In the genomic region with DNA sequence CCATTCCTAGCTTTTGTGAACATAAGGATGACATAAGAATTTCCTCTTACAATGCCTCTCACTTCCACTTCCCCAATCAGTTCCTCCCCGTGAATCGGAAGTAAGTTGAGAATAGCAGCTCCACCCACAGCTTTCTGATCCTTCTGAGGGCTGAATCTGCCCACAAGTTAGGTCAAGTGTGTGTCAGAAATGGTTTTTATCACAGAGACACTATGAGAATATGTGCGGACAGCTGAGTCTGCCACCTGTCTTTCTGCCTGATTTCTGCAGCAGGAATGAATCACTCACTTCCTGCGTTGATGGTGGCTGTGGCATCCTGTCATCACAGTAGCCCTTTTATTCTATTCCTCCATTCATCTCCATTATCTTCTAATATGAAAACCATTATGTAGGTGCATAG, we compare ENCODE assay signal across 8 cellular contexts.
DNase-seq lines count a peak whose midpoint lies in the region; ATAC-seq and TF ChIP-seq lines count a peak whose summit lies in the region.

No MANE protein-coding gene starts in this region.

- CTCF ChIA-PET in MCF 10A (lab: Yijun Ruan, JAX) (interaction anchor here (0.5 to 7.2 kb wide), 56 partner anchors 10 to 1220 kb away, joined by 3 to 92 read pairs (median 5); a partner anchor contains a TSS), HCT116 (lab: Charles Lee) (interaction anchor here (1.0 to 1.3 kb wide), 4 partner anchors 8 to 13 kb away, joined by 3 to 5 read pairs (median 4); no protein-coding TSS in a partner anchor)

- H3K4me1 Mint-ChIP-seq in MCF 10A (ENCODE audit: insufficient read depth, unreplicated experiment), result peaks cover 17% of the 10 kb centered on the region
- H3K4me1 Mint-ChIP-seq in activated naive CD8-positive, alpha-beta T cell treated with anti-CD3 and anti-CD28 coated beads for 36 hours, result peaks cover 25% of the 10 kb centered on the region
- H3K4me1 Mint-ChIP-seq in memory B cell, result peaks cover 47% of the 10 kb centered on the region

- peak overlapping the region; percentile 9 for H3K4me3 Mint-ChIP-seq in MCF 10A (ENCODE audit: unreplicated experiment)
- no peak overlapping the region for H3K4me3 Mint-ChIP-seq in activated naive CD8-positive, alpha-beta T cell treated with anti-CD3 and anti-CD28 coated beads for 36 hours
- H3K4me3 Mint-ChIP-seq in memory B cell, result peak overlapping the region; percentile 39

- ATAC-seq in HCT116, result peak; percentile 92
- peak; percentile 94 for ATAC-seq in memory B cell (ENCODE audit: low read depth)

- H3K4me2 ChIP-seq in HCT116 (ENCODE audit: low read length) (peak overlapping the region; percentile 72), MM.1S (ENCODE audit: low read depth, low read length) (peak overlapping the region; percentile 71)

- WGBS in adrenal gland, 4 donors, result 55 to 69% (median 67%) methylated on average over 4 of the region's 4 CpGs

- H3K4me1 ChIP-seq in breast epithelium (no peaks in the 10 kb centered on the region), HCT116 (ENCODE audit: control insufficient read depth in 1 of 2, insufficient read depth in 2 of 2, low read length in 2 of 2) (peaks cover 6 to 14% of the 10 kb centered on the region in 2 experiments), MM.1S (ENCODE audit: low read length) (peaks cover 18% of the 10 kb centered on the region), adrenal gland (replicated peaks in 1 of 2) (no peaks in the 10 kb centered on the region)

- TF ChIP-seq POLR2A in breast epithelium (IDR thresholded peaks at IDR 0.05) (no peak), HCT116 (IDR thresholded peaks at IDR 0.05; ENCODE audit: borderline replicate concordance, extremely low read depth, insufficient read depth, insufficient read length) (no peak), adrenal gland (IDR thresholded peaks at IDR 0.05) (no peak)

- H3K27me3 ChIP-seq in breast epithelium, result no peaks in the 10 kb centered on the region
- H3K27me3 ChIP-seq in HCT116 (ENCODE audit: insufficient read depth, low read length), result no peaks in the 10 kb centered on the region
- no peaks in the 10 kb centered on the region for H3K27me3 ChIP-seq in MM.1S (replicated peaks; ENCODE audit: insufficient read depth, low read length)
- no peaks in the 10 kb centered on the region for H3K27me3 ChIP-seq in adrenal gland

- POLR2A ChIA-PET in MCF 10A (lab: Yijun Ruan, JAX), result interaction anchor here (0.6 to 4.4 kb wide), 18 partner anchors 9 to 171 kb away, joined by 3 to 24 read pairs (median 4); no protein-coding TSS in a partner anchor
- POLR2A ChIA-PET in HCT116 (lab: Charles Lee), result no interaction called here

- no peaks in the 10 kb centered on the region for H3K9me3 Mint-ChIP-seq in MCF 10A (ENCODE audit: unreplicated experiment)
- H3K9me3 Mint-ChIP-seq in activated naive CD8-positive, alpha-beta T cell treated with anti-CD3 and anti-CD28 coated beads for 36 hours, result no peaks in the 10 kb centered on the region
- no peaks in the 10 kb centered on the region for H3K9me3 Mint-ChIP-seq in memory B cell

- no peak overlapping the region for H3K27ac ChIP-seq in breast epithelium
- no peak overlapping the region for H3K27ac ChIP-seq in HCT116 (ENCODE audit: low read depth, low read length)
- H3K27ac ChIP-seq in MM.1S (ENCODE audit: low read length), result peak overlapping the region; percentile 44; the same call in 1 of the 2 replicates
- no peak overlapping the region for H3K27ac ChIP-seq in adrenal gland

- H4K20me1 ChIP-seq in HCT116 (ENCODE audit: insufficient read depth) (no peaks in the 10 kb centered on the region), MM.1S (ENCODE audit: insufficient read depth, low read length) (no peaks in the 10 kb centered on the region)

- DNase-seq in MCF 10A (ENCODE audit: unreplicated experiment) (peak; percentile 72), breast epithelium (ENCODE audit: low spot score in 2 of 2) (no peak), HCT116 (ENCODE audit: low read depth, low spot score) (peak; percentile 33), MM.1S (peak; percentile 89), memory B cell (ENCODE audit: low spot score in 2 of 2) (peak in 1 of 2 donors; percentile 31), adrenal gland (no peak), DMS 273 (lab: John Stamatoyannopoulos, UW; ENCODE audit: unreplicated experiment) (no peak)
- peak; percentile 53 for DNase-seq in activated naive CD8-positive, alpha-beta T cell treated with anti-CD3 and anti-CD28 coated beads for 36 hours

- peak; percentile 46 for TF ChIP-seq CTCF in MCF 10A (IDR thresholded peaks at IDR 0.05; ENCODE audit: unreplicated experiment)
- no peak for TF ChIP-seq CTCF in breast epithelium (IDR thresholded peaks at IDR 0.05)
- TF ChIP-seq CTCF in HCT116 (IDR thresholded peaks at IDR 0.05 in 2 of 3, conservative IDR thresholded peaks at IDR 0.05 in 1 of 3; ENCODE audit: borderline replicate concordance in 1 of 3, insufficient read depth in 1 of 3, low read depth in 2 of 3, low read length in 2 of 3), result peak; percentile 30 to 60 (median 55); a peak in 5 of 6 replicates
- peak; percentile 64 for TF ChIP-seq CTCF in MM.1S (IDR thresholded peaks at IDR 0.05; ENCODE audit: low read length)
- peak in 2 of 6 experiments; percentile 23 to 27 for TF ChIP-seq CTCF in adrenal gland (IDR thresholded peaks at IDR 0.05)

- intact Hi-C loops in MCF 10A (cut with micrococcal nuclease), result loop anchor here (1.0 kb wide), 3 partner anchors 43 to 140 kb away; no protein-coding TSS in a partner anchor
- intact Hi-C loops in breast epithelium (cut with DNase I; ENCODE audit: low total_unique reads), result no loop called here
- intact Hi-C loops in HCT116 (cut with micrococcal nuclease), result no loop called here
- intact Hi-C loops in adrenal gland (cut with DNase I), result no loop called here

- RAD21 ChIA-PET in HCT116 (lab: Charles Lee; ENCODE audit: low non-redundant PET in 1 of 2, low total read pairs in 2 of 2, uncharacterized antibody in 2 of 2, unreplicated experiment in 2 of 2), result no interaction called here

- H3K9ac ChIP-seq in HCT116 (ENCODE audit: low read length) (no peak overlapping the region), MM.1S (ENCODE audit: low read length) (no peak overlapping the region)

- H3K79me2 ChIP-seq in HCT116 (ENCODE audit: insufficient read depth, low read length), result no peaks in the 10 kb centered on the region
- no peaks in the 10 kb centered on the region for H3K79me2 ChIP-seq in MM.1S (ENCODE audit: low read length)

- peak overlapping the region; percentile 91 for H2AFZ ChIP-seq in HCT116 (ENCODE audit: low read depth, low read length, poor library complexity, severe bottlenecking)
- H2AFZ ChIP-seq in MM.1S (ENCODE audit: low read length), result no peak overlapping the region

- H3K4me3 ChIP-seq in breast epithelium (no peak overlapping the region), HCT116 (replicated peaks in 1 of 2; ENCODE audit: low read depth in 1 of 2, low read length in 2 of 2) (peak overlapping the region in 1 of 2 experiments; percentile 30; a peak in 2 of 4 replicates), MM.1S (ENCODE audit: low read length) (0 out of 2 replicates have a peak overlapping the region, but pooled peaks have one; percentile 9), adrenal gland (no peak overlapping the region)

- H3K36me3 ChIP-seq in breast epithelium (no peaks in the 10 kb centered on the region), HCT116 (ENCODE audit: control insufficient read depth in 1 of 2, insufficient read depth in 2 of 2, low read length in 2 of 2) (no peaks in the 10 kb centered on the region), MM.1S (replicated peaks; ENCODE audit: insufficient read depth, low read length) (no peaks in the 10 kb centered on the region), adrenal gland (replicated peaks in 1 of 2) (no peaks in the 10 kb centered on the region)

- H3K9me3 ChIP-seq in breast epithelium, result no peaks in the 10 kb centered on the region
- H3K9me3 ChIP-seq in HCT116 (ENCODE audit: control insufficient read depth in 1 of 2, insufficient read depth in 1 of 2, low read depth in 1 of 2, low read length in 2 of 2), result no peaks in the 10 kb centered on the region
- no peaks in the 10 kb centered on the region for H3K9me3 ChIP-seq in MM.1S (replicated peaks; ENCODE audit: insufficient read depth, low read length)
- no peaks in the 10 kb centered on the region for H3K9me3 ChIP-seq in adrenal gland (replicated peaks in 1 of 3)

- H3F3A ChIP-seq in MM.1S (ENCODE audit: insufficient read depth, low read length), result peaks cover 18% of the 10 kb centered on the region

- no TSS peak for BruUV-seq in MCF 10A (replicated peaks; lab: Mats Ljungman, UMichigan)
- no TSS peak for BruUV-seq in HCT116 (replicated peaks; lab: Mats Ljungman, UMichigan)

- no peaks in the 10 kb centered on the region for H3K36me3 Mint-ChIP-seq in MCF 10A (ENCODE audit: insufficient read depth, unreplicated experiment)
- no peaks in the 10 kb centered on the region for H3K36me3 Mint-ChIP-seq in activated naive CD8-positive, alpha-beta T cell treated with anti-CD3 and anti-CD28 coated beads for 36 hours
- H3K36me3 Mint-ChIP-seq in memory B cell, result no peaks in the 10 kb centered on the region

- H3K27ac Mint-ChIP-seq in MCF 10A (ENCODE audit: low read depth, unreplicated experiment) (peak overlapping the region; percentile 60), memory B cell (peak overlapping the region; percentile 71)
- no peak overlapping the region for H3K27ac Mint-ChIP-seq in activated naive CD8-positive, alpha-beta T cell treated with anti-CD3 and anti-CD28 coated beads for 36 hours

- H3K27me3 Mint-ChIP-seq in MCF 10A (ENCODE audit: insufficient read depth, unreplicated experiment) (no peaks in the 10 kb centered on the region), memory B cell (peaks cover 1% of the 10 kb centered on the region)
- H3K27me3 Mint-ChIP-seq in activated naive CD8-positive, alpha-beta T cell treated with anti-CD3 and anti-CD28 coated beads for 36 hours, result peaks cover 23% of the 10 kb centered on the region

- H3K9me2 ChIP-seq in HCT116 (ENCODE audit: insufficient read depth), result no peaks in the 10 kb centered on the region
- H3K9me2 ChIP-seq in MM.1S (replicated peaks; ENCODE audit: insufficient read depth, low read length), result no peaks in the 10 kb centered on the region

- TF ChIP-seq RAD21 in HCT116 (IDR thresholded peaks at IDR 0.05; ENCODE audit: low read depth), result peak; percentile 53

TF ChIP-seq in HCT116, 20 proteins besides CTCF, POLR2A, EP300 and RAD21:
- no peak for TF ChIP-seq SP1 (IDR thresholded peaks at IDR 0.05; ENCODE audit: low read depth)
- peak; percentile 67; the same call in 1 of the 2 replicates for TF ChIP-seq CBX3 (IDR thresholded peaks at IDR 0.05; ENCODE audit: low read depth)
- peak; percentile 43; the same call in 1 of the 2 replicates for TF ChIP-seq FOSL1 (IDR thresholded peaks at IDR 0.05; ENCODE audit: low read depth)
- peak; percentile 39; the same call in 1 of the 2 replicates for TF ChIP-seq JUND (IDR thresholded peaks at IDR 0.05)
- TF ChIP-seq TCF7L2 (IDR thresholded peaks at IDR 0.05; ENCODE audit: borderline replicate concordance, extremely low read depth, insufficient read depth, insufficient read length), result no peak

Comparison
In these comparisons a context has a peak if more than half of its experiments do, and no peak if none do; other contexts are left out.
1. DNase-seq: peak in MCF 10A (single experiment), HCT116 (single experiment), MM.1S (single experiment) and activated naive CD8-positive, alpha-beta T cell treated with anti-CD3 and anti-CD28 coated beads for 36 hours (single experiment); none in breast epithelium (0 of 2), adrenal gland (0 of 7) and DMS 273 (single experiment).
2. CTCF ChIP-seq: peak in MCF 10A (single experiment), HCT116 (3 of 3) and MM.1S (single experiment); none in breast epithelium (0 of 3).